18 cellular contexts compared by ENCODE assay signal in the genomic region with DNA sequence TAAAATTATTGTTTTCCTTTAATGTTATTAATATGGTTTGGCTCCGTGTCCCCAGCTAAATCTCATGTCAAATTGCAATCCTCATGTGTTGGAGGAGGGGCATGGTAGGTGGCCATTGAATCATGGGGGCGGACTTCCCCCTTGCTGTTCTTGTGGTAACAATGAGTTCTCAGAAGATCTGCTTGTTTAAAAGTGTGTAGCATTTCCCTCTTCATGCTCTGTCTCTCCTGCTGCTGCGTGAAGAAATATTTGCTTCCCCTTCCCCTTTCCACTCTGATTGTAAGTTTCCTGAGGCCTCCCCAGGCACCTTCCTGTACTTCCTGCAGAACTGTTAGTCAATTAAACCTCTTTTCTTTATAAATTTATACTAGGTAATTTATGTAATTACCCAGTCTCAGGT. TPM values are rescaled to one million over a fixed set of nuclear protein-coding genes. Genes with fewer than 3 reads are reported as not detected.
DNase-seq lines count a peak whose midpoint lies in the region; ATAC-seq and TF ChIP-seq lines count a peak whose summit lies in the region.
"Had no signal": no experiment of that assay in that cellular context is flagged by ENCODE, and none has a peak within 500 bp of the region (broad histone marks: within the 10 kb centered on the region; RNA-seq: fewer than 3 reads in every experiment).

No MANE protein-coding gene starts in this region.

- peaks cover 0 to 7% of the 10 kb centered on the region in 2 donors for H3K36me3 Mint-ChIP-seq in CD14-positive monocyte
- no peaks in the 10 kb centered on the region for H3K36me3 Mint-ChIP-seq in naive B cell
- H3K36me3 Mint-ChIP-seq: T-cell had no signal

- no peak for TF ChIP-seq POLR2A in NB4 (IDR thresholded peaks at IDR 0.05; ENCODE audit: extremely low read depth, insufficient read length)

- peak in 1 of 2 donors; percentile 51 for ATAC-seq in naive B cell (ENCODE audit: low read depth in 2 of 2)
- ATAC-seq: T-cell had no signal

- no peak overlapping the region for H3K4me3 ChIP-seq in NB4 (ENCODE audit: low read depth, low read length)
- H3K4me3 ChIP-seq: SJSA1 had no signal

- H3K27ac Mint-ChIP-seq in CD14-positive monocyte (peak overlapping the region in 6 of 7 donors; percentile 2 to 80 (median 65)), naive B cell (peak overlapping the region in 4 of 6 donors; percentile 1 to 90 (median 39))
- H3K27ac Mint-ChIP-seq: CD4-positive, alpha-beta memory T cell; T-cell had no signal

- DNase-seq in CD14-positive monocyte (ENCODE audit: low spot score) (no peak), GF-D8 (lab: John Stamatoyannopoulos, UW) (peak; percentile 69), NB4 (ENCODE audit: low read depth) (peak; percentile 54), naive B cell (no peak), amygdala (lab: John Stamatoyannopoulos, UW) (no peak), pons (ENCODE audit: low spot score) (no peak), DMS114 treated with DMSO at 0.1 percent for 48 hours (lab: John Stamatoyannopoulos, UW; ENCODE audit: unreplicated experiment) (no peak)
- DNase-seq: ACHN; AML-193; Calu3; CD4-positive, alpha-beta memory T cell; HCEC 1CT; NCI-H1105; NCI-H1694; NCI-H510A treated with DMSO at 0.1 percent for 48 hours; OCI-M1; T-cell had no signal

- TF ChIP-seq CTCF in CD14-positive monocyte (IDR thresholded peaks at IDR 0.05) (no peak), NB4 (IDR thresholded peaks at IDR 0.05; ENCODE audit: low read depth, low read length) (no peak)

- H3K4me1 Mint-ChIP-seq in CD14-positive monocyte = peaks cover 6% of the 10 kb centered on the region
- peaks cover 6 to 14% (median 12%) of the 10 kb centered on the region in 3 donors for H3K4me1 Mint-ChIP-seq in naive B cell

- intact Hi-C loops in CD14-positive monocyte (cut with micrococcal nuclease) = loop anchor here in 1 of 2 donors (5.0 to 10.0 kb wide), 2 partner anchors 371 to 428 kb away; no protein-coding TSS in a partner anchor

- H3K27me3 Mint-ChIP-seq in CD14-positive monocyte (ENCODE audit: low read depth in 3 of 3) = peaks cover 0 to 4% (median 2%) of the 10 kb centered on the region in 3 donors
- H3K27me3 Mint-ChIP-seq in naive B cell = no peaks in the 10 kb centered on the region
- H3K27me3 Mint-ChIP-seq: CD4-positive, alpha-beta memory T cell; T-cell had no signal

- H3K9me3 Mint-ChIP-seq in CD14-positive monocyte (peaks cover 14 to 28% (median 21%) of the 10 kb centered on the region in 7 donors), naive B cell (peaks cover 0 to 18% (median 7%) of the 10 kb centered on the region in 7 donors)
- H3K9me3 Mint-ChIP-seq: T-cell had no signal

- no peak overlapping the region for H3K4me3 Mint-ChIP-seq in CD14-positive monocyte
- H3K4me3 Mint-ChIP-seq in naive B cell = no peak overlapping the region
- H3K4me3 Mint-ChIP-seq: CD4-positive, alpha-beta memory T cell; T-cell had no signal

RNA-seq across cellular contexts. Expression of a gene that starts 27.5 kb away (rescaled TPM):
- polyA plus RNA-seq in CD14-positive monocyte = 100 to 1,000 TPM; 697 to 932 TPM
- polyA plus RNA-seq in naive B cell (ENCODE audit: low read depth in 6 of 6) = 100 to 1,000 TPM in 5 of 6 donors, 10 to 100 TPM in 1; 41.1 to 171 (median 131) TPM

RNA-seq across cellular contexts. Expression of a gene that starts 54.0 kb away (rescaled TPM):
- polyA plus RNA-seq in CD14-positive monocyte (1 to 10 TPM; 5.0 to 6.6 TPM), naive B cell (ENCODE audit: low read depth in 6 of 6) (10 to 100 TPM in 3 of 6 donors, 1 to 10 TPM in 3; 6.9 to 15.5 (median 9.6) TPM)

Comparison
In these comparisons a context has a peak if more than half of its experiments do, and no peak if none do; other contexts are left out.
1. DNase-seq: peak in GF-D8 (single experiment) and NB4 (single experiment); none in CD14-positive monocyte (single experiment), naive B cell (single experiment), amygdala (0 of 56), pons (single experiment) and DMS114 treated with DMSO at 0.1 percent for 48 hours (single experiment).
2. RNA of a gene that starts 27.5 kb away (polyA plus RNA-seq): 697 to 932 TPM in CD14-positive monocyte; 41.1 to 171 TPM in naive B cell; every median in the first group is over 4 times any median in the second.